In the genomic region with DNA sequence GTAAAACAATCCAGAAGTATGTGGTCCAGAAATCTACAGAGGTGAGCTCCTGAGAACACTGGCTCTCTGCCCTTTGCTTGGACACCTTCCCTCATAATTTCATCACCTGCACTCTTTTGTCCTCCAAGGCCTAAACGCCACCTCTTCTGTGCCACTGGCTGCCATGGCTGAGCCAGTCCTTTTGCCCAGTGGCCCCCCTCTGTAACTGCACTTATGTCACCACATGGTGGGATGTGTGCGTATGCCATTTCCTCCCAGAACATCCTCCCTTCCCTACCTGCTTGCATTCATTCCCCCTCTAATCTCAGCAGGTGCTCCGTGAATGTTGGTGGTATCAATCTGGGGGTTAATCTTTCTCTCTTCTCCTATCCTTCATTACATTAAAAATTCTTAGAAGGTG, we compare ENCODE assay signal across 1 cellular context.
TF ChIP-seq lines count a peak whose summit lies in the region.

No MANE protein-coding gene starts in this region.

TF ChIP-seq in HCT116, 20 proteins besides CTCF, POLR2A, EP300 and RAD21:
- TF ChIP-seq YY1 (IDR thresholded peaks at IDR 0.05; ENCODE audit: extremely low read depth, insufficient replicate concordance, low read depth, low read length) (no peak), MAX (IDR thresholded peaks at IDR 0.05) (no peak), SP1 (IDR thresholded peaks at IDR 0.05; ENCODE audit: low read depth) (no peak), POLR2AphosphoS5 (IDR thresholded peaks at IDR 0.05; ENCODE audit: low read depth, low read length) (no peak)
